In genomic region chr6:99219788-99220187, GRCh38 we compare ENCODE assay signal across 9 cellular contexts.
A peak's percentile ranks its signal among the peaks of the same experiment; 100 is the strongest.
DNase-seq lines count a peak whose midpoint lies in the region; ATAC-seq and TF ChIP-seq lines count a peak whose summit lies in the region.
"Had no signal": no experiment of that assay in that cellular context is flagged by ENCODE, and none has a peak within 500 bp of the region (broad histone marks: within the 10 kb centered on the region; RNA-seq: fewer than 3 reads in every experiment).

No MANE protein-coding gene starts in this region.

- H3K4me1 Mint-ChIP-seq in activated CD4-positive, alpha-beta T cell treated with anti-CD3 and anti-CD28 coated beads, Interleukin-2, amount 10 ng/mL, durations not matched to agents 7 days and 5 days: no peaks in the 10 kb centered on the region

- H3K9me3 Mint-ChIP-seq in activated CD4-positive, alpha-beta T cell treated with anti-CD3 and anti-CD28 coated beads, Interleukin-2, amount 10 ng/mL, durations not matched to agents 7 days and 5 days: no peaks in the 10 kb centered on the region

- no peak overlapping the region for H3K4me3 Mint-ChIP-seq in activated CD4-positive, alpha-beta T cell treated with anti-CD3 and anti-CD28 coated beads, Interleukin-2, amount 10 ng/mL, durations not matched to agents 7 days and 5 days

- 42 to 45% methylated on average over 4 of the region's 4 CpGs for WGBS in lower leg skin, 2 donors
- WGBS in spleen, 5 donors: 21 to 35% (median 25%) methylated on average over 3 to 4 of the region's 4 CpGs

- no peaks in the 10 kb centered on the region for H3K4me1 ChIP-seq in spleen

- CTCF ChIA-PET in activated CD4-positive, alpha-beta T cell treated with anti-CD3 and anti-CD28 coated beads, Interleukin-2, amount 10 ng/mL, durations not matched to agents 7 days and 5 days (lab: Charles Lee): no interaction called here

- peaks cover 2% of the 10 kb centered on the region for H3K27me3 Mint-ChIP-seq in activated CD4-positive, alpha-beta T cell treated with anti-CD3 and anti-CD28 coated beads, Interleukin-2, amount 10 ng/mL, durations not matched to agents 7 days and 5 days

- no peak overlapping the region for H3K4me3 ChIP-seq in lower leg skin (ENCODE audit: low read depth, poor library complexity, severe bottlenecking)
- H3K4me3 ChIP-seq in spleen: no peak overlapping the region

- no peak overlapping the region for H3K27ac ChIP-seq in spleen

- no peak overlapping the region for H3K27ac Mint-ChIP-seq in activated CD4-positive, alpha-beta T cell treated with anti-CD3 and anti-CD28 coated beads, Interleukin-2, amount 10 ng/mL, durations not matched to agents 7 days and 5 days

- peaks cover 0 to 5% (median 0%) of the 10 kb centered on the region in 7 donors for H3K27me3 ChIP-seq in spleen (replicated peaks in 1 of 7)

- H3K36me3 ChIP-seq in spleen: no peaks in the 10 kb centered on the region

- peak; percentile 5 for DNase-seq in GM03348 (ENCODE audit: low spot score)
- peak; percentile 4 for DNase-seq in hepatic stellate cell (ENCODE audit: low spot score)
- no peak for DNase-seq in omental fat pad (ENCODE audit: low spot score)
- no peak for DNase-seq in lower leg skin (ENCODE audit: low spot score in 2 of 2)
- no peak for DNase-seq in spleen
- DNase-seq in activated CD4-positive, alpha-beta T cell treated with anti-CD3 and anti-CD28 coated beads, Interleukin-2, amount 10 ng/mL, durations not matched to agents 7 days and 5 days: no peak
- DNase-seq: activated T-cell treated with anti-CD3 and anti-CD28 coated beads for 4 hours had no signal

- intact Hi-C loops in lower leg skin (cut with DNase I; ENCODE audit: low total_unique reads): no loop called here
- intact Hi-C loops in spleen (cut with DNase I; ENCODE audit: low total_unique reads): no loop called here

- H3K9me3 ChIP-seq in spleen: no peaks in the 10 kb centered on the region

- ATAC-seq in GM21360 (IDR thresholded peaks at IDR 0.05; ENCODE audit: unreplicated experiment) (peak; percentile 76), HG03469 (IDR thresholded peaks at IDR 0.05; ENCODE audit: unreplicated experiment) (peak; percentile 90), omental fat pad (ENCODE audit: low FRiP score) (no peak)

- no peak for TF ChIP-seq POLR2A in lower leg skin (IDR thresholded peaks at IDR 0.05)
- TF ChIP-seq POLR2A in spleen (IDR thresholded peaks at IDR 0.05): no peak

- POLR2A ChIA-PET in activated CD4-positive, alpha-beta T cell treated with anti-CD3 and anti-CD28 coated beads, Interleukin-2, amount 10 ng/mL, durations not matched to agents 7 days and 5 days (lab: Charles Lee): no interaction called here

- no peaks in the 10 kb centered on the region for H3K36me3 Mint-ChIP-seq in activated CD4-positive, alpha-beta T cell treated with anti-CD3 and anti-CD28 coated beads, Interleukin-2, amount 10 ng/mL, durations not matched to agents 7 days and 5 days (ENCODE audit: low read depth)

- TF ChIP-seq CTCF in omental fat pad (IDR thresholded peaks at IDR 0.05): no peak
- no peak for TF ChIP-seq CTCF in lower leg skin (IDR thresholded peaks at IDR 0.05)
- no peak for TF ChIP-seq CTCF in spleen (IDR thresholded peaks at IDR 0.05 in 8 of 11, conservative IDR thresholded peaks at IDR 0.05 in 3 of 11)

Comparison
In these comparisons a context has a peak if more than half of its experiments do, and no peak if none do; other contexts are left out.
1. DNase-seq: peak in GM03348 (single experiment) and hepatic stellate cell (single experiment); none in omental fat pad (single experiment), lower leg skin (0 of 2), spleen (single experiment) and activated CD4-positive, alpha-beta T cell treated with anti-CD3 and anti-CD28 coated beads, Interleukin-2, amount 10 ng/mL, durations not matched to agents 7 days and 5 days (single experiment).